ENCODE assay signal across 9 cellular contexts in genomic region chr7:44583145-44583544, GRCh38. TPM values are rescaled to one million over a fixed set of nuclear protein-coding genes. Genes with fewer than 3 reads are reported as not detected.
DNase-seq lines count a peak whose midpoint lies in the region; ATAC-seq and TF ChIP-seq lines count a peak whose summit lies in the region.
"Had no signal": no experiment of that assay in that cellular context is flagged by ENCODE, and none has a peak within 500 bp of the region (broad histone marks: within the 10 kb centered on the region; RNA-seq: fewer than 3 reads in every experiment).

No MANE protein-coding gene starts in this region.

- no peaks in the 10 kb centered on the region for H3K9me3 ChIP-seq in CD8-positive, alpha-beta memory T cell (ENCODE audit: low read length)
- H3K9me3 ChIP-seq in ovary, result no peaks in the 10 kb centered on the region

- TF ChIP-seq EP300 in ovary (IDR thresholded peaks at IDR 0.05), result no peak

- H3K36me3 Mint-ChIP-seq in CD8-positive, alpha-beta memory T cell, result peaks cover 3 to 39% (median 14%) of the 10 kb centered on the region in 3 donors

- ATAC-seq in HG03342 (IDR thresholded peaks at IDR 0.05; ENCODE audit: unreplicated experiment), result no peak

- TF ChIP-seq POLR2A in ovary (IDR thresholded peaks at IDR 0.05), result no peak

- peaks cover 0 to 3% (median 0%) of the 10 kb centered on the region in 5 donors for H3K9me3 Mint-ChIP-seq in CD8-positive, alpha-beta memory T cell

- peak overlapping the region; percentile 99 for H3K27ac ChIP-seq in CD8-positive, alpha-beta memory T cell (ENCODE audit: low read depth, low read length)
- H3K27ac ChIP-seq in RWPE1, result peak overlapping the region; percentile 96
- H3K27ac ChIP-seq in ovary, result peak overlapping the region in 1 of 2 donors; percentile 98

- H3K4me1 Mint-ChIP-seq in CD8-positive, alpha-beta memory T cell, result peaks cover 22 to 52% (median 39%) of the 10 kb centered on the region in 3 donors

- H3K27me3 ChIP-seq in CD8-positive, alpha-beta memory T cell (ENCODE audit: insufficient read depth, low read length, poor library complexity, severe bottlenecking), result no peaks in the 10 kb centered on the region
- no peaks in the 10 kb centered on the region for H3K27me3 ChIP-seq in ovary

- intact Hi-C loops in ovary (cut with DNase I), result loop anchor here in 2 of 4 donors (5.0 to 10.0 kb wide), 2 partner anchors 172 to 264 kb away; partner anchors contain the start of gene H2AZ2 (in 1 of the 2)

- peaks cover 26% of the 10 kb centered on the region for H3K36me3 ChIP-seq in CD8-positive, alpha-beta memory T cell (ENCODE audit: insufficient read depth, low read length)
- H3K36me3 ChIP-seq in ovary, result no peaks in the 10 kb centered on the region

- POLR2A ChIA-PET in CD8-positive, alpha-beta memory T cell (lab: Charles Lee), result interaction anchor here (0.8 to 3.0 kb wide), 7 partner anchors 8 to 302 kb away, joined by 3 to 40 read pairs (median 16); partner anchors contain the start of genes DDX56, H2AZ2, PPIA and PURB
- POLR2A ChIA-PET in RWPE1 (lab: Yijun Ruan, JAX; ENCODE audit: low non-redundant PET), result no interaction called here

- H3K4me3 Mint-ChIP-seq in CD8-positive, alpha-beta memory T cell, result peak overlapping the region; percentile 86 to 96 (median 90)

- CTCF ChIA-PET in CD8-positive, alpha-beta memory T cell (lab: Charles Lee), result interaction anchor here (1.0 to 3.6 kb wide), 8 partner anchors 9 to 553 kb away, joined by 3 to 18 read pairs (median 6); partner anchors contain the start of genes H2AZ2 and OGDH
- CTCF ChIA-PET in RWPE1 (lab: Yijun Ruan, JAX), result no interaction called here

- DNase-seq in CD8-positive, alpha-beta memory T cell, result no peak
- no peak for DNase-seq in RWPE1 (ENCODE audit: low spot score)
- no peak for DNase-seq in epithelial cell of esophagus (ENCODE audit: low read depth)
- no peak for DNase-seq in ovary
- no peak for DNase-seq in AML-193 (lab: John Stamatoyannopoulos, UW)
- no peak for DNase-seq in midbrain (lab: John Stamatoyannopoulos, UW)
- no peak for DNase-seq in NCI-H1436 treated with DMSO at 0.1 percent for 48 hours (lab: John Stamatoyannopoulos, UW)
- DNase-seq: NK-92 treated with Interleukin-12 subunit alpha and Interleukin-12 subunit beta, amount 100 ng/mL, for 24 hours had no signal

- peaks cover 23% of the 10 kb centered on the region for H3K4me1 ChIP-seq in CD8-positive, alpha-beta memory T cell (ENCODE audit: insufficient read depth, low read length)
- peaks cover 7% of the 10 kb centered on the region for H3K4me1 ChIP-seq in ovary (ENCODE audit: insufficient read depth)

- peaks cover 0 to 3% of the 10 kb centered on the region in 2 donors for H3K27me3 Mint-ChIP-seq in CD8-positive, alpha-beta memory T cell

- no peak for TF ChIP-seq CTCF in RWPE1 (conservative IDR thresholded peaks at IDR 0.05; ENCODE audit: low read depth)
- TF ChIP-seq CTCF in epithelial cell of esophagus (IDR thresholded peaks at IDR 0.05; ENCODE audit: insufficient read depth, low read depth, low read length, missing control alignments), result no peak
- no peak for TF ChIP-seq CTCF in ovary (IDR thresholded peaks at IDR 0.05)

- peak overlapping the region; percentile 96 for H3K4me3 ChIP-seq in CD8-positive, alpha-beta memory T cell (ENCODE audit: low read length)
- H3K4me3 ChIP-seq in epithelial cell of esophagus (ENCODE audit: low read length), result peak overlapping the region; percentile 71
- peak overlapping the region; percentile 99 for H3K4me3 ChIP-seq in ovary

- peak overlapping the region; percentile 96 to 98 (median 97) for H3K27ac Mint-ChIP-seq in CD8-positive, alpha-beta memory T cell

- WGBS in ovary, 3 donors, result 86 to 87% (median 86%) methylated on average over 12 of the region's 12 CpGs

RNA-seq across cellular contexts. Expression of gene TMED4, which starts 1.1 kb away (rescaled TPM):
- 10 to 100 TPM; 78.8 to 80.5 TPM for total RNA-seq in CD8-positive, alpha-beta memory T cell
- polyA plus RNA-seq in CD8-positive, alpha-beta memory T cell, result 84.3 TPM
- 100 to 1,000 TPM in 2 of 7 donors, 10 to 100 TPM in 5; 74.9 to 155 (median 95.9) TPM for total RNA-seq in ovary
- 100 to 1,000 TPM in 1 of 2 donors, 10 to 100 TPM in 1; 79.3 to 106 TPM for polyA plus RNA-seq in ovary

RNA-seq across cellular contexts. Expression of gene DDX56, which starts 9.4 kb away (rescaled TPM):
- total RNA-seq in CD8-positive, alpha-beta memory T cell, result 100 to 1,000 TPM; 148 to 158 TPM
- 36.0 TPM for polyA plus RNA-seq in CD8-positive, alpha-beta memory T cell
- 10 to 100 TPM; 33.6 to 78.4 (median 53.4) TPM for total RNA-seq in ovary
- polyA plus RNA-seq in ovary, result 10 to 100 TPM; 39.2 to 43.4 TPM

RNA-seq across cellular contexts. Expression of gene OGDH, which starts 23.3 kb away (rescaled TPM):
- total RNA-seq in CD8-positive, alpha-beta memory T cell, result 10 to 100 TPM; 92.8 to 93.8 TPM
- polyA plus RNA-seq in CD8-positive, alpha-beta memory T cell, result 58.3 TPM
- 10 to 100 TPM; 25.9 to 84.6 (median 59.3) TPM for total RNA-seq in ovary
- 10 to 100 TPM; 24.4 to 49.2 TPM for polyA plus RNA-seq in ovary

RNA-seq across cellular contexts. Expression of gene NPC1L1, which starts 42.0 kb away (rescaled TPM):
- total RNA-seq in CD8-positive, alpha-beta memory T cell, result not detected
- not detected for polyA plus RNA-seq in CD8-positive, alpha-beta memory T cell
- under 1 TPM; 0.05 to 0.28 (median 0.24) TPM for total RNA-seq in ovary
- polyA plus RNA-seq in ovary, result under 1 TPM; 0.18 to 0.22 TPM
